Comparison of ENCODE assay signal across 7 cellular contexts in genomic region chr22:31083923-31084810, GRCh38. TPM values are rescaled to one million over a fixed set of nuclear protein-coding genes. Genes with fewer than 3 reads are reported as not detected.
DNase-seq lines count a peak whose midpoint lies in the region; ATAC-seq, FAIRE-seq and TF ChIP-seq lines count a peak whose summit lies in the region.

No MANE protein-coding gene starts in this region.

- DNase-seq in OCI-M1 (lab: John Stamatoyannopoulos, UW) (peak; percentile 45), HTR-8/SVneo (ENCODE audit: insufficient read length, low spot score) (no peak), GF-D8 (lab: John Stamatoyannopoulos, UW) (no peak), mucosa of gallbladder (ENCODE audit: low spot score) (no peak)
- DNase-seq in effector memory CD8-positive, alpha-beta T cell, result no peak

- no peak for TF ChIP-seq CTCF in nephron (IDR thresholded peaks at IDR 0.05; ENCODE audit: unreplicated experiment in 3 of 3)

- H3K27ac Mint-ChIP-seq in effector memory CD8-positive, alpha-beta T cell, result peak overlapping the region in 1 of 2 donors; percentile 80
- peak overlapping the region; percentile 83 to 91 (median 90) for H3K27ac Mint-ChIP-seq in nephron

- peaks cover 10% of the 10 kb centered on the region for H3K36me3 Mint-ChIP-seq in effector memory CD8-positive, alpha-beta T cell (ENCODE audit: insufficient read depth)
- no peaks in the 10 kb centered on the region for H3K36me3 Mint-ChIP-seq in nephron (ENCODE audit: low read depth)

- H3K9me3 Mint-ChIP-seq in effector memory CD8-positive, alpha-beta T cell, result no peaks in the 10 kb centered on the region
- no peaks in the 10 kb centered on the region for H3K9me3 Mint-ChIP-seq in nephron

- peak; percentile 3 for ATAC-seq in GM19452 (IDR thresholded peaks at IDR 0.05; ENCODE audit: unreplicated experiment)
- no peak for ATAC-seq in effector memory CD8-positive, alpha-beta T cell (replicated peaks)

- H3K4me1 Mint-ChIP-seq in effector memory CD8-positive, alpha-beta T cell (ENCODE audit: low read depth in 2 of 2), result peaks cover 30 to 37% of the 10 kb centered on the region in 2 donors
- H3K4me1 Mint-ChIP-seq in nephron, result peaks cover 41% of the 10 kb centered on the region

- H3K27me3 Mint-ChIP-seq in effector memory CD8-positive, alpha-beta T cell, result no peaks in the 10 kb centered on the region
- no peaks in the 10 kb centered on the region for H3K27me3 Mint-ChIP-seq in nephron (ENCODE audit: low read depth)

- peak overlapping the region; percentile 83 to 90 for H3K4me3 Mint-ChIP-seq in effector memory CD8-positive, alpha-beta T cell
- H3K4me3 Mint-ChIP-seq in nephron, result peak overlapping the region; percentile 92 to 94 (median 93)

- no peak for FAIRE-seq in HTR-8/SVneo (lab: Jason Lieb, UNC)

RNA-seq across cellular contexts. Expression of gene SMTN, which starts 3.0 kb away (rescaled TPM):
- total RNA-seq in mucosa of gallbladder, result 510 TPM

RNA-seq across cellular contexts. Expression of gene SELENOM, which starts 23.2 kb away (rescaled TPM):
- total RNA-seq in mucosa of gallbladder, result 252 TPM

RNA-seq across cellular contexts. Expression of gene INPP5J, which starts 38.6 kb away (rescaled TPM):
- 8.7 TPM for total RNA-seq in mucosa of gallbladder

RNA-seq across cellular contexts. Expression of gene PLA2G3, which starts 56.1 kb away (rescaled TPM):
- 0.78 TPM for total RNA-seq in mucosa of gallbladder
